In genomic region chr14:75125617-75126016, GRCh38 we compare ENCODE assay signal across 8 cellular contexts. TPM values are rescaled to one million over a fixed set of nuclear protein-coding genes. Genes with fewer than 3 reads are reported as not detected.
DNase-seq lines count a peak whose midpoint lies in the region; ATAC-seq and TF ChIP-seq lines count a peak whose summit lies in the region.

No MANE protein-coding gene starts in this region.

- H3K36me3 ChIP-seq in tibial nerve, result peaks cover 0 to 27% (median 0%) of the 10 kb centered on the region in 3 donors

- 57 to 64% methylated on average over 5 of the region's 5 CpGs for WGBS in tibial nerve, 2 donors

- no peaks in the 10 kb centered on the region for H3K27me3 ChIP-seq in tibial nerve

- no peak for TF ChIP-seq CTCF in tibial nerve (IDR thresholded peaks at IDR 0.05)

- CTCF ChIA-PET in activated naive CD4-positive, alpha-beta T cell treated with anti-CD3 and anti-CD28 coated beads for 36 hours (lab: Charles Lee), result interaction anchor here (0.8 to 4.0 kb wide), 4 partner anchors 16 to 176 kb away, joined by 3 to 24 read pairs (median 3); partner anchors contain the start of gene MLH3
- CTCF ChIA-PET in activated CD4-positive, alpha-beta memory T cell treated with anti-CD3 and anti-CD28 coated beads for 36 hours (lab: Charles Lee), result interaction anchor here (1.0 to 10.9 kb wide), 5 partner anchors 131 to 363 kb away, joined by 3 to 280 read pairs (median 5); no protein-coding TSS in a partner anchor

- DNase-seq in activated naive CD4-positive, alpha-beta T cell treated with anti-CD3 and anti-CD28 coated beads for 36 hours, result no peak
- no peak for DNase-seq in activated naive CD4-positive, alpha-beta T cell treated with Interleukin-2 at 50 U/mL for 16 hours
- no peak for DNase-seq in activated CD4-positive, alpha-beta memory T cell treated with anti-CD3 and anti-CD28 coated beads for 36 hours
- no peak for DNase-seq in tibial nerve (ENCODE audit: low spot score in 2 of 2)
- no peak for DNase-seq in stimulated activated naive CD4-positive, alpha-beta T cell (lab: John Stamatoyannopoulos, UW)
- DNase-seq in GF-D8 (lab: John Stamatoyannopoulos, UW), result no peak

- H3K27ac Mint-ChIP-seq in activated naive CD4-positive, alpha-beta T cell treated with anti-CD3 and anti-CD28 coated beads for 36 hours, result peak overlapping the region; percentile 97
- peak overlapping the region; percentile 96 for H3K27ac Mint-ChIP-seq in activated CD4-positive, alpha-beta memory T cell treated with anti-CD3 and anti-CD28 coated beads for 36 hours

- no peak for TF ChIP-seq EP300 in tibial nerve (IDR thresholded peaks at IDR 0.05)

- no peaks in the 10 kb centered on the region for H3K27me3 Mint-ChIP-seq in activated naive CD4-positive, alpha-beta T cell treated with anti-CD3 and anti-CD28 coated beads for 36 hours (ENCODE audit: low read depth)
- no peaks in the 10 kb centered on the region for H3K27me3 Mint-ChIP-seq in activated CD4-positive, alpha-beta memory T cell treated with anti-CD3 and anti-CD28 coated beads for 36 hours

- H3K27ac ChIP-seq in tibial nerve, result peak overlapping the region in 1 of 4 donors; percentile 95

- POLR2A ChIA-PET in activated CD4-positive, alpha-beta memory T cell treated with anti-CD3 and anti-CD28 coated beads for 36 hours (lab: Charles Lee), result interaction anchor here (1.4 to 2.2 kb wide), 6 partner anchors 56 to 373 kb away, joined by 3 to 9 read pairs (median 6); partner anchors contain the start of gene ZC2HC1C

- intact Hi-C loops in activated naive CD4-positive, alpha-beta T cell treated with anti-CD3 and anti-CD28 coated beads for 36 hours (cut with micrococcal nuclease), result loop anchor here (1.0 to 2.0 kb wide), 4 partner anchors 17 to 245 kb away; partner anchors contain the start of genes DLST, MLH3 and TMED10
- intact Hi-C loops in activated CD4-positive, alpha-beta memory T cell treated with anti-CD3 and anti-CD28 coated beads for 36 hours (cut with micrococcal nuclease), result loop anchor here (2.0 to 10.0 kb wide), 7 partner anchors 51 to 537 kb away; partner anchors contain the start of genes ACYP1, BATF, ERG28 and TMED10

- no peaks in the 10 kb centered on the region for H3K9me3 ChIP-seq in iPS-18c (ENCODE audit: control insufficient read depth, insufficient read depth, low read length)
- no peaks in the 10 kb centered on the region for H3K9me3 ChIP-seq in tibial nerve

- H3K4me1 ChIP-seq in tibial nerve, result peaks cover 4 to 57% (median 17%) of the 10 kb centered on the region in 4 donors

- H3K4me1 Mint-ChIP-seq in activated naive CD4-positive, alpha-beta T cell treated with anti-CD3 and anti-CD28 coated beads for 36 hours (ENCODE audit: low read depth), result peaks cover 49% of the 10 kb centered on the region
- H3K4me1 Mint-ChIP-seq in activated CD4-positive, alpha-beta memory T cell treated with anti-CD3 and anti-CD28 coated beads for 36 hours (ENCODE audit: low read depth), result peaks cover 51% of the 10 kb centered on the region

- H3K36me3 Mint-ChIP-seq in activated naive CD4-positive, alpha-beta T cell treated with anti-CD3 and anti-CD28 coated beads for 36 hours (ENCODE audit: low read depth), result peaks cover 18% of the 10 kb centered on the region
- H3K36me3 Mint-ChIP-seq in activated CD4-positive, alpha-beta memory T cell treated with anti-CD3 and anti-CD28 coated beads for 36 hours, result peaks cover 10% of the 10 kb centered on the region

- H3K4me3 ChIP-seq in iPS-18c (ENCODE audit: insufficient read depth, low read depth, low read length) (peak overlapping the region; percentile 82), tibial nerve (peak overlapping the region in 3 of 4 donors; percentile 72 to 89 (median 77))

- H3K4me3 Mint-ChIP-seq in activated naive CD4-positive, alpha-beta T cell treated with anti-CD3 and anti-CD28 coated beads for 36 hours, result peak overlapping the region; percentile 96
- peak overlapping the region; percentile 99 for H3K4me3 Mint-ChIP-seq in activated CD4-positive, alpha-beta memory T cell treated with anti-CD3 and anti-CD28 coated beads for 36 hours

- no peak for ATAC-seq in HG02610 (IDR thresholded peaks at IDR 0.05; ENCODE audit: unreplicated experiment)

- no peak for TF ChIP-seq POLR2A in tibial nerve (IDR thresholded peaks at IDR 0.05)

- no peaks in the 10 kb centered on the region for H3K9me3 Mint-ChIP-seq in activated naive CD4-positive, alpha-beta T cell treated with anti-CD3 and anti-CD28 coated beads for 36 hours
- no peaks in the 10 kb centered on the region for H3K9me3 Mint-ChIP-seq in activated CD4-positive, alpha-beta memory T cell treated with anti-CD3 and anti-CD28 coated beads for 36 hours

RNA-seq across cellular contexts. Expression of gene NEK9, which starts 1.2 kb away (rescaled TPM):
- total RNA-seq in activated naive CD4-positive, alpha-beta T cell treated with anti-CD3 and anti-CD28 coated beads for 36 hours, result 10 to 100 TPM; 53.5 to 55.6 TPM
- total RNA-seq in activated CD4-positive, alpha-beta memory T cell treated with anti-CD3 and anti-CD28 coated beads for 36 hours, result 10 to 100 TPM; 51.8 to 56.4 TPM
- 100 to 1,000 TPM in 2 of 4 donors, 10 to 100 TPM in 2; 76.1 to 109 (median 94.4) TPM for total RNA-seq in tibial nerve

RNA-seq across cellular contexts. Expression of gene TMED10, which starts 50.8 kb away (rescaled TPM):
- total RNA-seq in activated naive CD4-positive, alpha-beta T cell treated with anti-CD3 and anti-CD28 coated beads for 36 hours, result 100 to 1,000 TPM; 151 to 156 TPM
- 100 to 1,000 TPM; 189 to 201 TPM for total RNA-seq in activated CD4-positive, alpha-beta memory T cell treated with anti-CD3 and anti-CD28 coated beads for 36 hours
- 100 to 1,000 TPM; 262 to 296 (median 280) TPM for total RNA-seq in tibial nerve

RNA-seq across cellular contexts. Expression of gene ZC2HC1C, which starts 56.2 kb away (rescaled TPM):
- total RNA-seq in activated naive CD4-positive, alpha-beta T cell treated with anti-CD3 and anti-CD28 coated beads for 36 hours, result under 1 TPM; 0.64 to 0.86 TPM
- 1 to 10 TPM; 1.4 to 2.1 TPM for total RNA-seq in activated CD4-positive, alpha-beta memory T cell treated with anti-CD3 and anti-CD28 coated beads for 36 hours
- 1 to 10 TPM in 3 of 4 donors, under 1 TPM in 1; 0.78 to 3.1 (median 1.2) TPM for total RNA-seq in tibial nerve
